ENCODE assay signal across 7 cellular contexts in the genomic region with DNA sequence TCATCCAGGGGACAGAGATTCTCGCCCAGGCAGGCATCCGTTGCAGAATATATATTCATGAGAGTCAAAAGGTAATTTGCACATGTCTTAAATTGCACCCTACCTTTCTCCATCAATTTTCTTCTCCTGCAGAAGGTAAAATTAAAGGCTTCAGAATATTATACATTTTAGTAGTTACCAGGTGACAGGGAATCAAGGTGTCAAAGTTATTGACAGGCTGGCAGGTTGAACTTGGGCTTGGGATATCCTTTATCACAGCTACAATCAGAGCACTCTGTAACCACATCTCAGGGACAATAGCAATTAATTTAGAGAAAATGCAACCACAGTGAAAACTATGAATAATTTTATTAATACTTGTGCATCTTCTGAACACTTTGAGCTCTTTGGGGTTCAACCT.
"Had no signal": no experiment of that assay in that cellular context is flagged by ENCODE, and none has a peak within 500 bp of the region (broad histone marks: within the 10 kb centered on the region; RNA-seq: fewer than 3 reads in every experiment).

No MANE protein-coding gene starts in this region.

- ATAC-seq: HepG2, K562 had no signal

- H3K36me3 Mint-ChIP-seq: IgD-negative memory B cell had no signal

- DNase-seq: IMR-90, KBM-7, KG1 had no signal

- H3K4me3 Mint-ChIP-seq: IgD-negative memory B cell had no signal

- H3K4me1 Mint-ChIP-seq: IgD-negative memory B cell had no signal

- H3K4me3 ChIP-seq: K562 had no signal

- H3K27ac ChIP-seq: HL-60 had no signal

- H3K27ac Mint-ChIP-seq: IgD-negative memory B cell had no signal
